Comparison of ENCODE assay signal across 8 cellular contexts in genomic region chr1:233613252-233614172, GRCh38. TPM values are rescaled to one million over a fixed set of nuclear protein-coding genes. Genes with fewer than 3 reads are reported as not detected.
A peak's percentile ranks its signal among the peaks of the same experiment; 100 is the strongest.
DNase-seq lines count a peak whose midpoint lies in the region; ATAC-seq and TF ChIP-seq lines count a peak whose summit lies in the region.

TSS of gene KCNK1 (plus strand) at chr1:233614106. CDS start at chr1:233614172, 66 bp downstream.

- ATAC-seq in GM21717 (IDR thresholded peaks at IDR 0.05; ENCODE audit: unreplicated experiment) (peak; percentile 11), right lobe of liver (peak; percentile 74 to 85 (median 81)), HG03135 (IDR thresholded peaks at IDR 0.05; ENCODE audit: unreplicated experiment) (no peak)

- TF ChIP-seq CTCF in colonic mucosa (IDR thresholded peaks at IDR 0.05), result no peak
- TF ChIP-seq CTCF in right lobe of liver (IDR thresholded peaks at IDR 0.05), result no peak

- peak; percentile 29 for TF ChIP-seq POLR2A in right lobe of liver (IDR thresholded peaks at IDR 0.05)

- H3K9me3 ChIP-seq in colonic mucosa, result no peaks in the 10 kb centered on the region
- H3K9me3 ChIP-seq in right lobe of liver, result no peaks in the 10 kb centered on the region
- H3K9me3 ChIP-seq in SJCRH30 (replicated peaks), result no peaks in the 10 kb centered on the region

- intact Hi-C loops in colonic mucosa (cut with DNase I) (no loop called here), right lobe of liver (cut with DNase I) (no loop called here)

- H3K9ac ChIP-seq in colonic mucosa (ENCODE audit: low read depth in 2 of 2, low read length in 2 of 2), result peak within 1 kb of the TSS; percentile 74 to 89

- H3K36me3 ChIP-seq in colonic mucosa, result no peaks in the 10 kb centered on the region
- no peaks in the 10 kb centered on the region for H3K36me3 ChIP-seq in right lobe of liver
- H3K36me3 ChIP-seq in SJCRH30, result no peaks in the 10 kb centered on the region

- DNase-seq in DMS114 treated with DMSO at 0.1 percent for 48 hours (lab: John Stamatoyannopoulos, UW; ENCODE audit: unreplicated experiment) (peak; percentile 25), NCI-H460 (ENCODE audit: extremely low read depth, low read depth) (peak; percentile 41), colonic mucosa (peak; percentile 91), right lobe of liver (peak; percentile 55 to 79 (median 72)), SJCRH30 (no peak)

- WGBS in right lobe of liver (ENCODE audit: insufficient coverage, low coverage, low lambda C conversion rate, missing lambda C conversion rate), result 4% methylated on average over 26 of the region's 70 CpGs

- H3K27ac ChIP-seq in colonic mucosa (peak within 1 kb of the TSS; percentile 82), right lobe of liver (peak within 1 kb of the TSS; percentile 57 to 83 (median 71)), temporal lobe (ENCODE audit: low read depth, low read length) (peak within 1 kb of the TSS; percentile 57), SJCRH30 (no peak within 1 kb of the TSS)

- peak within 1 kb of the TSS; percentile 49 for H3K4me3 ChIP-seq in colonic mucosa
- peak within 1 kb of the TSS; percentile 70 to 78 (median 76) for H3K4me3 ChIP-seq in right lobe of liver
- H3K4me3 ChIP-seq in SJCRH30, result no peak within 1 kb of the TSS

- no peaks in the 10 kb centered on the region for H3K27me3 ChIP-seq in colonic mucosa
- H3K27me3 ChIP-seq in right lobe of liver, result no peaks in the 10 kb centered on the region
- H3K27me3 ChIP-seq in SJCRH30, result no peaks in the 10 kb centered on the region; the same call in 1 of the 2 replicates

- no peaks in the 10 kb centered on the region for H3K4me1 ChIP-seq in colonic mucosa
- no peaks in the 10 kb centered on the region for H3K4me1 ChIP-seq in right lobe of liver
- no peaks in the 10 kb centered on the region for H3K4me1 ChIP-seq in SJCRH30

RNA-seq across cellular contexts. Expression of gene KCNK1, which starts in this region (rescaled TPM):
- total RNA-seq in NCI-H460 (2014; rRNA removed; shearing (Covaris generic)), result 4.0 and 4.5 TPM in 2 replicates
- polyA plus RNA-seq in NCI-H460 (2014; cell fraction: nucleus; rRNA removed), result 6.3 and 8.0 TPM in 2 replicates
- total RNA-seq in colonic mucosa (10 to 100 TPM; 31.2 to 48.0 TPM), right lobe of liver (1 to 10 TPM; 1.1 to 7.6 (median 3.6) TPM), temporal lobe (3.0 TPM)
- total RNA-seq in SJCRH30 (2014; rRNA removed; shearing (Covaris generic)), result not detected in 2 replicates

Comparison
In these comparisons a context has a peak if more than half of its experiments do, and no peak if none do; other contexts are left out.
1. DNase-seq: peak in DMS114 treated with DMSO at 0.1 percent for 48 hours (single experiment), NCI-H460 (single experiment), colonic mucosa (single experiment) and right lobe of liver (3 of 3); none in SJCRH30 (0 of 2).